8 cellular contexts compared by ENCODE assay signal in genomic region chr14:99628832-99629618, GRCh38. TPM values are rescaled to one million over a fixed set of nuclear protein-coding genes. Genes with fewer than 3 reads are reported as not detected.
DNase-seq lines count a peak whose midpoint lies in the region; ATAC-seq and TF ChIP-seq lines count a peak whose summit lies in the region.

No MANE protein-coding gene starts in this region.

- ATAC-seq in GM19438 (IDR thresholded peaks at IDR 0.05; ENCODE audit: low read depth, unreplicated experiment) (peak; percentile 60), omental fat pad (ENCODE audit: low FRiP score) (peak; percentile 59)

- no peak overlapping the region for H3K27ac ChIP-seq in tibial nerve

- TF ChIP-seq POLR2A in tibial nerve (IDR thresholded peaks at IDR 0.05): no peak

- H3K36me3 ChIP-seq in BE2C (no peaks in the 10 kb centered on the region), tibial nerve (no peaks in the 10 kb centered on the region)

- H3K27me3 ChIP-seq in BE2C: no peaks in the 10 kb centered on the region
- peaks cover 0 to 7% of the 10 kb centered on the region in 2 donors for H3K27me3 ChIP-seq in tibial nerve

- peak in 1 of 2 donors; percentile 8 for TF ChIP-seq EP300 in tibial nerve (IDR thresholded peaks at IDR 0.05)

- TF ChIP-seq CTCF in BE2C (IDR thresholded peaks at IDR 0.05; ENCODE audit: low read depth, low read length) (peak; percentile 98), LNCaP clone FGC (IDR thresholded peaks at IDR 0.05; ENCODE audit: control insufficient read depth, extremely low read depth, insufficient read depth) (peak; percentile 98), omental fat pad (IDR thresholded peaks at IDR 0.05) (peak in 2 of 3 donors; percentile 53 to 89), tibial nerve (IDR thresholded peaks at IDR 0.05) (peak; percentile 92 to 95 (median 94))

- H3K9me3 ChIP-seq in BE2C (no peaks in the 10 kb centered on the region), tibial nerve (no peaks in the 10 kb centered on the region)

- peaks cover 7% of the 10 kb centered on the region for H3K4me1 ChIP-seq in BE2C
- no peaks in the 10 kb centered on the region for H3K4me1 ChIP-seq in tibial nerve

- WGBS in tibial nerve, 2 donors: 24 to 37% methylated on average over 13 to 21 of the region's 21 CpGs

- H3K4me3 ChIP-seq in BE2C (ENCODE audit: low read depth, low read length) (no peak overlapping the region), LNCaP clone FGC (ENCODE audit: low read depth, low read length) (no peak overlapping the region), tibial nerve (no peak overlapping the region)

- peak; percentile 84 for DNase-seq in BE2C
- peak; percentile 31 for DNase-seq in LNCaP clone FGC (ENCODE audit: low read depth)
- DNase-seq in SHP77 (lab: John Stamatoyannopoulos, UW): peak; percentile 50 to 54
- DNase-seq in activated effector memory CD4-positive, alpha-beta T cell treated with Interleukin-2 at 50 U/mL for 16 hours: peak; percentile 45
- peak; percentile 36 for DNase-seq in foreskin melanocyte
- DNase-seq in omental fat pad (ENCODE audit: low spot score): peak; percentile 48
- DNase-seq in tibial nerve (ENCODE audit: low spot score in 2 of 2): peak; percentile 51 to 71

RNA-seq across cellular contexts. Expression of gene HHIPL1, which starts 15.9 kb away (rescaled TPM):
- polyA plus RNA-seq in BE2C (2012; ENCODE audit: insufficient read depth, insufficient read length, low read depth): 0.14 TPM
- total RNA-seq in omental fat pad (1 to 10 TPM; 2.2 to 4.7 (median 3.6) TPM), tibial nerve (1 to 10 TPM; 2.6 to 3.9 (median 3.1) TPM)

RNA-seq across cellular contexts. Expression of gene CCDC85C, which starts 25.0 kb away (rescaled TPM):
- 66.5 TPM for polyA plus RNA-seq in BE2C (2012; ENCODE audit: insufficient read depth, insufficient read length, low read depth)
- total RNA-seq in omental fat pad: 10 to 100 TPM in 2 of 4 donors, 1 to 10 TPM in 2; 3.3 to 17.7 (median 8.3) TPM
- total RNA-seq in tibial nerve: 1 to 10 TPM in 2 of 4 donors, under 1 TPM in 2; 0.60 to 4.6 (median 1.8) TPM

RNA-seq across cellular contexts. Expression of gene CYP46A1, which starts 55.1 kb away (rescaled TPM):
- polyA plus RNA-seq in BE2C (2012; ENCODE audit: insufficient read depth, insufficient read length, low read depth): 0.26 TPM
- 1 to 10 TPM in 1 of 4 donors, under 1 TPM in 3; 0.94 to 2.4 (median 0.95) TPM for total RNA-seq in omental fat pad
- 1 to 10 TPM; 1.2 to 3.7 (median 1.4) TPM for total RNA-seq in tibial nerve

Comparison
In these comparisons a context has a peak if more than half of its experiments do, and no peak if none do; other contexts are left out.
1. DNase-seq: peak in every context shown above with its lines; median percentile 84 in BE2C; 61 in tibial nerve; 52 in SHP77; 48 in omental fat pad; 45 in activated effector memory CD4-positive, alpha-beta T cell treated with Interleukin-2 at 50 U/mL for 16 hours; 36 in foreskin melanocyte; 31 in LNCaP clone FGC.